Comparison of ENCODE assay signal across 10 cellular contexts in the genomic region with DNA sequence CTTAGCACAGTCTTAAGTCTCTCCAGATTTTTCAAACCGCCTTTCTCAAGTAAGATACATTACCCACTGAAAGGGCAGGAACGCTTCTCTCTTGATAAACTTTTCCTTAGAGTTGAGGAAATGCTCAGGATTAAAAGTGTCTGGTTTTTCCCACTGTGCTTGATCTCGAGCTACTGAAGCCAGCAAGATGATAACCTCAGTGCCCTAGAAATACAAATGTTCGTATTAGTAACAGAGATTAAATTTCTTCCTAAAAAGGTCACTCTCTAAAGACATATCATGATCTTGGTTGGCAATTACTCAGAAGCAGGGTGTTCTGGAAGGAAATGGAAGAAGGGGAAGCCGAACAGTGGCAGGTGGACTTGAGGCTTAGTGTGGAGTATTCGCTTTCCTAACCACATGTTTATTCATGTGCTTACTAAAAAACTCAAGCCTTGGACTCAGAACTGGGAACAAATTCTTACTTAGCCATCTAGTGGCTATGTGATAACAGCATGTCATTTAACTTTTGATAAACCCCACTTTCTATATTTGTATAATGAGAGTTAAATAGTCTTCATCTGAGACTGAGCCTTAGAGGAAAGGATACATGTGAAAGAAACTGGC. TPM values are rescaled to one million over a fixed set of nuclear protein-coding genes. Genes with fewer than 3 reads are reported as not detected.
A peak's percentile ranks its signal among the peaks of the same experiment; 100 is the strongest.
DNase-seq lines count a peak whose midpoint lies in the region; ATAC-seq, FAIRE-seq and TF ChIP-seq lines count a peak whose summit lies in the region.
"Had no signal": no experiment of that assay in that cellular context is flagged by ENCODE, and none has a peak within 500 bp of the region (broad histone marks: within the 10 kb centered on the region; RNA-seq: fewer than 3 reads in every experiment).

No MANE protein-coding gene starts in this region.

- H3K27ac Mint-ChIP-seq in CD4-positive, alpha-beta T cell: no peak overlapping the region

- ATAC-seq in K562: peak; percentile 61
- ATAC-seq in lung (ENCODE audit: insufficient read depth, low FRiP score): peak; percentile 68
- no peak for ATAC-seq in GM19455 (IDR thresholded peaks at IDR 0.05; ENCODE audit: unreplicated experiment)
- no peak for ATAC-seq in CD4-positive, alpha-beta T cell (ENCODE audit: poor library complexity)
- ATAC-seq in HG02642 (IDR thresholded peaks at IDR 0.05; ENCODE audit: poor library complexity, unreplicated experiment): no peak

- H3K9me3 Mint-ChIP-seq in CD4-positive, alpha-beta T cell: no peaks in the 10 kb centered on the region

- no peak overlapping the region for H3K4me3 Mint-ChIP-seq in CD4-positive, alpha-beta T cell

- peaks cover 14% of the 10 kb centered on the region for H3K27me3 Mint-ChIP-seq in CD4-positive, alpha-beta T cell

- no peak overlapping the region for H3K4me3 ChIP-seq in K562
- H3K4me3 ChIP-seq in lung: no peak overlapping the region

- no peaks in the 10 kb centered on the region for H3K79me2 ChIP-seq in K562 (ENCODE audit: control insufficient read depth, insufficient read depth, low read length)

- H3K9ac ChIP-seq in K562 (ENCODE audit: insufficient read depth in 1 of 2, low read depth in 2 of 2, low read length in 2 of 2): peak overlapping the region in 1 of 2 experiments; percentile 15; a peak in 1 of 4 replicates

- no TSS peak for BruUV-seq in K562 (replicated peaks; lab: Mats Ljungman, UMichigan)

- no peaks in the 10 kb centered on the region for H3K9me1 ChIP-seq in K562 (ENCODE audit: control insufficient read depth, insufficient read depth, low read length)

- H3K9me3 ChIP-seq in K562 (replicated peaks; ENCODE audit: control insufficient read depth, insufficient read depth, low read depth, low read length) (no peaks in the 10 kb centered on the region), lung (ENCODE audit: control insufficient read depth in 2 of 2, insufficient read depth in 1 of 2, low read length in 1 of 2) (no peaks in the 10 kb centered on the region)
- H3K9me3 ChIP-seq in CD4-positive, alpha-beta T cell (ENCODE audit: control insufficient read depth, low read length): no peaks in the 10 kb centered on the region

- peak; percentile 60 for DNase-seq in KBM-7
- DNase-seq in K562 (ENCODE audit: extremely low read depth in 1 of 4, low spot score in 3 of 4): peak in 1 of 4 experiments; percentile 29
- DNase-seq in lung (ENCODE audit: low spot score): no peak
- DNase-seq in medulla oblongata (ENCODE audit: extremely low spot score): no peak
- DNase-seq in CD4-positive, alpha-beta T cell: no peak
- DNase-seq: KG1, T-helper 2 cell had no signal

- no peak overlapping the region for H3K27ac ChIP-seq in C4-2B
- no peak overlapping the region for H3K27ac ChIP-seq in K562 (ENCODE audit: extremely low read depth, low read depth, low read length)
- no peak overlapping the region for H3K27ac ChIP-seq in lung (ENCODE audit: low read depth in 1 of 2, low read length in 1 of 2)
- H3K27ac ChIP-seq in CD4-positive, alpha-beta T cell (ENCODE audit: low read depth, low read length): no peak overlapping the region

- intact Hi-C loops in K562 (cut with micrococcal nuclease): no loop called here
- intact Hi-C loops in CD4-positive, alpha-beta T cell (cut with DNase I, micrococcal nuclease): no loop called here

- peak in 1 of 2 experiments; percentile 45; a peak in 2 of 4 replicates for TF ChIP-seq RAD21 in K562 (CRISPR knock-in tag; conservative IDR thresholded peaks at IDR 0.05 in 1 of 2, IDR thresholded peaks at IDR 0.05 in 1 of 2)

- CTCF ChIA-PET in K562 (lab: Yijun Ruan, JAX; ENCODE audit: low intra/inter-chr PET ratio): no interaction called here
- CTCF ChIA-PET in CD4-positive, alpha-beta T cell (lab: Charles Lee): no interaction called here

- TF ChIP-seq POLR2A in K562 (conservative IDR thresholded peaks at IDR 0.05): no peak

- peak; percentile 42 for TF ChIP-seq CTCF in C4-2B (conservative IDR thresholded peaks at IDR 0.05)
- TF ChIP-seq CTCF in K562 (IDR thresholded peaks at IDR 0.05 in 2 of 3, conservative IDR thresholded peaks at IDR 0.05 in 1 of 3; ENCODE audit: insufficient read depth in 2 of 3, low read depth in 1 of 3, low read length in 3 of 3): peak; percentile 18 to 36 (median 27); a peak in 3 of 6 replicates
- TF ChIP-seq CTCF in lung (IDR thresholded peaks at IDR 0.05; ENCODE audit: control extremely low read depth, extremely low read depth): no peak
- TF ChIP-seq CTCF in CD4-positive, alpha-beta T cell (IDR thresholded peaks at IDR 0.05): no peak

- 34% methylated on average over 6 of the region's 6 CpGs for WGBS in K562 (ENCODE audit: insufficient coverage, low coverage, missing lambda C conversion rate)
- WGBS in lung, 2 donors: 39 to 54% methylated on average over 6 of the region's 6 CpGs

- no peaks in the 10 kb centered on the region for H3K4me1 ChIP-seq in K562 (replicated peaks in 1 of 2; ENCODE audit: control insufficient read depth in 2 of 2, insufficient read depth in 2 of 2, low read length in 2 of 2)
- no peaks in the 10 kb centered on the region for H3K4me1 ChIP-seq in lung (ENCODE audit: control insufficient read depth in 2 of 2, insufficient read depth in 2 of 2, low read length in 2 of 2)

- in situ Hi-C loops in KBM-7 (cut with MboI; ENCODE audit: low pct_unique_long_range_greater_than_20kb, low sequenced_read_pairs) (no loop called here), K562 (cut with MboI) (no loop called here)

- TF ChIP-seq EP300 in K562 (IDR thresholded peaks at IDR 0.05; ENCODE audit: low read length): no peak

- H4K20me1 ChIP-seq in K562 (replicated peaks; ENCODE audit: control insufficient read depth, insufficient read depth, low read length): no peaks in the 10 kb centered on the region

- POLR2A ChIA-PET in K562 (lab: Yijun Ruan, JAX): no interaction called here
- POLR2A ChIA-PET in CD4-positive, alpha-beta T cell (lab: Charles Lee): no interaction called here

- H3K27me3 ChIP-seq in K562 (ENCODE audit: control insufficient read depth in 2 of 2, insufficient read depth in 2 of 2, low read length in 2 of 2) (no peaks in the 10 kb centered on the region), lung (ENCODE audit: control insufficient read depth, insufficient read depth) (no peaks in the 10 kb centered on the region)
- no peaks in the 10 kb centered on the region for H3K27me3 ChIP-seq in CD4-positive, alpha-beta T cell (ENCODE audit: control insufficient read depth, insufficient read depth, low read length)

- H3K36me3 Mint-ChIP-seq in CD4-positive, alpha-beta T cell (ENCODE audit: low read depth): no peaks in the 10 kb centered on the region

- H2AFZ ChIP-seq in K562 (ENCODE audit: low read depth, low read length): peak overlapping the region; percentile 84

- no peaks in the 10 kb centered on the region for H3K36me3 ChIP-seq in K562 (ENCODE audit: control insufficient read depth, insufficient read depth, low read length)
- no peaks in the 10 kb centered on the region for H3K36me3 ChIP-seq in lung (ENCODE audit: control insufficient read depth in 2 of 2, insufficient read depth in 2 of 2, low read length in 2 of 2)

- H3K4me2 ChIP-seq in K562 (ENCODE audit: insufficient read depth, low read length): no peak overlapping the region; the same call in 1 of the 2 replicates

- no peaks in the 10 kb centered on the region for H3K4me1 Mint-ChIP-seq in CD4-positive, alpha-beta T cell (ENCODE audit: low read depth)

- peak; percentile 60 for FAIRE-seq in K562 (lab: Jason Lieb, UNC)

TF ChIP-seq in K562, 482 proteins besides CTCF, POLR2A, EP300 and RAD21:
- TF ChIP-seq, protein P1, sequence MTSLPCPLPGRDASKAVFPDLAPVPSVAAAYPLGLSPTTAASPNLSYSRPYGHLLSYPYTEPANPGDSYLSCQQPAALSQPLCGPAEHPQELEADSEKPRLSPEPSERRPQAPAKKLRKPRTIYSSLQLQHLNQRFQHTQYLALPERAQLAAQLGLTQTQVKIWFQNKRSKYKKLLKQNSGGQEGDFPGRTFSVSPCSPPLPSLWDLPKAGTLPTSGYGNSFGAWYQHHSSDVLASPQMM (CRISPR knock-in tag; IDR thresholded peaks at IDR 0.05): no peak
- TF ChIP-seq MTA3 (IDR thresholded peaks at IDR 0.05; ENCODE audit: borderline replicate concordance) (no peak), TEAD4 (IDR thresholded peaks at IDR 0.05; ENCODE audit: low read length) (0 out of 2 replicates have a peak, but pooled peaks have one; percentile 26), TEAD4 (CRISPR knock-in tag; IDR thresholded peaks at IDR 0.05; ENCODE audit: borderline replicate concordance) (no peak), KHSRP (IDR thresholded peaks at IDR 0.05) (no peak), L3MBTL2 (IDR thresholded peaks at IDR 0.05) (peak; percentile 34; the same call in 1 of the 2 replicates)
- TF ChIP-seq, protein P2, sequence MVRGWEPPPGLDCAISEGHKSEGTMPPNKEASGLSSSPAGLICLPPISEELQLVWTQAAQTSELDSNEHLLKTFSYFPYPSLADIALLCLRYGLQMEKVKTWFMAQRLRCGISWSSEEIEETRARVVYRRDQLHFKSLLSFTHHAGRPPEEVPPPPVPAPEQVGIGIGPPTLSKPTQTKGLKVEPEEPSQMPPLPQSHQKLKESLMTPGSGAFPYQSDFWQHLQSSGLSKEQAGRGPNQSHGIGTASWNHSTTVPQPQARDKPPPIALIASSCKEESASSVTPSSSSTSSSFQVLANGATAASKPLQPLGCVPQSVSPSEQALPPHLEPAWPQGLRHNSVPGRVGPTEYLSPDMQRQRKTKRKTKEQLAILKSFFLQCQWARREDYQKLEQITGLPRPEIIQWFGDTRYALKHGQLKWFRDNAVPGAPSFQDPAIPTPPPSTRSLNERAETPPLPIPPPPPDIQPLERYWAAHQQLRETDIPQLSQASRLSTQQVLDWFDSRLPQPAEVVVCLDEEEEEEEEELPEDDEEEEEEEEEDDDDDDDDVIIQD (CRISPR knock-in tag; IDR thresholded peaks at IDR 0.05): no peak

RNA-seq across cellular contexts. Expression of a gene that starts 20.1 kb away (rescaled TPM):
- total RNA-seq in K562 (2011; cell fraction: chromatin; rRNA removed; ENCODE audit: low replicate concordance): not detected in 2 replicates
- not detected in 2 replicates for total RNA-seq in K562 (2011; cell fraction: nucleolus; rRNA removed)
- total RNA-seq in K562 (2011; cell fraction: nucleoplasm; rRNA removed): not detected in 2 replicates
- total RNA-seq in K562 (2014; rRNA removed) (not detected in 2 replicates), K562 (2014; rRNA removed; fragmentation: Illumina TruSeq; extraction: Trizol) (not detected in 2 replicates), K562 (2015; rRNA removed; fragmentation: Illumina TruSeq; extraction: Trizol) (not detected in 2 replicates), K562 (2021) (not detected in 2 replicates), lung (1 to 10 TPM; 4.0 to 4.5 TPM)
- polyA plus RNA-seq in K562 (2011; rRNA removed) (not detected in 2 replicates), K562 (2014; fragmentation: Illumina TruSeq; extraction: Trizol) (not detected in 2 replicates), K562 (2014; fragmentation: Nextera tagmentation; extraction: Ambion mirVana) (not detected), K562 (2014; rRNA removed) (not detected in 2 replicates), lung (1 to 10 TPM in 1 of 2 donors, under 1 TPM in 1; 0.73 to 6.1 TPM)
- not detected in 2 replicates for polyA plus RNA-seq in K562 (2011; cell fraction: cytosol; rRNA removed)
- not detected in 2 replicates for polyA plus RNA-seq in K562 (2011; cell fraction: nucleus; rRNA removed)
- not detected in 2 replicates for polyA plus RNA-seq in K562 (2012)
- not detected in 2 replicates for polyA minus RNA-seq in K562 (2011; rRNA and poly(A)+ RNA removed)
- not detected in 2 replicates for polyA minus RNA-seq in K562 (2011; cell fraction: cytosol; rRNA and poly(A)+ RNA removed)
- polyA minus RNA-seq in K562 (2011; cell fraction: nucleus; rRNA and poly(A)+ RNA removed): not detected in 2 replicates
- total RNA-seq in CD4-positive, alpha-beta T cell: not detected

Comparison
In these comparisons a context has a peak if more than half of its experiments do, and no peak if none do; other contexts are left out.
1. CTCF ChIP-seq: peak in C4-2B (single experiment) and K562 (3 of 3); none in lung (single experiment) and CD4-positive, alpha-beta T cell (single experiment).
2. ATAC-seq: peak in K562 (single experiment) and lung (single experiment); none in GM19455 (single experiment), CD4-positive, alpha-beta T cell (single experiment) and HG02642 (single experiment).